ENCODE assay signal across 1 cellular context in genomic region chr1:33181906-33182305, GRCh38.
TF ChIP-seq lines count a peak whose summit lies in the region.

TSS of gene TRIM62 (minus strand) at chr1:33182043. CDS start at chr1:33181432, 611 bp downstream.

TF ChIP-seq in HepG2, 621 proteins besides CTCF, POLR2A, EP300 and RAD21 (continued from another document and continues in another):
- TF ChIP-seq, protein P1, sequence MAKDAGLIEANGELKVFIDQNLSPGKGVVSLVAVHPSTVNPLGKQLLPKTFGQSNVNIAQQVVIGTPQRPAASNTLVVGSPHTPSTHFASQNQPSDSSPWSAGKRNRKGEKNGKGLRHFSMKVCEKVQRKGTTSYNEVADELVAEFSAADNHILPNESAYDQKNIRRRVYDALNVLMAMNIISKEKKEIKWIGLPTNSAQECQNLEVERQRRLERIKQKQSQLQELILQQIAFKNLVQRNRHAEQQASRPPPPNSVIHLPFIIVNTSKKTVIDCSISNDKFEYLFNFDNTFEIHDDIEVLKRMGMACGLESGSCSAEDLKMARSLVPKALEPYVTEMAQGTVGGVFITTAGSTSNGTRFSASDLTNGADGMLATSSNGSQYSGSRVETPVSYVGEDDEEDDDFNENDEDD (CRISPR knock-in tag; IDR thresholded peaks at IDR 0.05; ENCODE audit: borderline replicate concordance): no peak
- TF ChIP-seq, protein P2, sequence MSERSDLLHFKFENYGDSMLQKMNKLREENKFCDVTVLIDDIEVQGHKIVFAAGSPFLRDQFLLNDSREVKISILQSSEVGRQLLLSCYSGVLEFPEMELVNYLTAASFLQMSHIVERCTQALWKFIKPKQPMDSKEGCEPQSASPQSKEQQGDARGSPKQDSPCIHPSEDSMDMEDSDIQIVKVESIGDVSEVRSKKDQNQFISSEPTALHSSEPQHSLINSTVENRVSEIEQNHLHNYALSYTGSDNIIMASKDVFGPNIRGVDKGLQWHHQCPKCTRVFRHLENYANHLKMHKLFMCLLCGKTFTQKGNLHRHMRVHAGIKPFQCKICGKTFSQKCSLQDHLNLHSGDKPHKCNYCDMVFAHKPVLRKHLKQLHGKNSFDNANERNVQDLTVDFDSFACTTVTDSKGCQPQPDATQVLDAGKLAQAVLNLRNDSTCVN (CRISPR knock-in tag; IDR thresholded peaks at IDR 0.05; ENCODE audit: borderline replicate concordance): no peak
- TF ChIP-seq ZBTB1 (CRISPR knock-in tag; IDR thresholded peaks at IDR 0.05; ENCODE audit: borderline replicate concordance) (no peak), ZSCAN29 (CRISPR knock-in tag; conservative IDR thresholded peaks at IDR 0.05) (no peak), U2AF2 (IDR thresholded peaks at IDR 0.05; ENCODE audit: low read depth, low read length) (no peak), MAFG (CRISPR knock-in tag; IDR thresholded peaks at IDR 0.05) (no peak), RELA (CRISPR knock-in tag; IDR thresholded peaks at IDR 0.05) (no peak), MIER2 (CRISPR knock-in tag; IDR thresholded peaks at IDR 0.05) (no peak), ZNF768 (CRISPR knock-in tag; IDR thresholded peaks at IDR 0.05) (no peak), TRIM22 (IDR thresholded peaks at IDR 0.05) (no peak), RFX3 (CRISPR knock-in tag; IDR thresholded peaks at IDR 0.05) (no peak), ZNF383 (CRISPR knock-in tag; IDR thresholded peaks at IDR 0.05; ENCODE audit: borderline replicate concordance) (no peak), ELF1 (CRISPR knock-in tag; IDR thresholded peaks at IDR 0.05) (peak; percentile 71), HNRNPH1 (optimal IDR thresholded peaks at IDR 0.05; ENCODE audit: low read depth, low read length) (no peak), TMF1 (CRISPR knock-in tag; IDR thresholded peaks at IDR 0.05; ENCODE audit: low read depth) (no peak), ATF1 (CRISPR knock-in tag; IDR thresholded peaks at IDR 0.05) (no peak), ZNF879 (CRISPR knock-in tag; IDR thresholded peaks at IDR 0.05) (no peak), SP4 (CRISPR knock-in tag; IDR thresholded peaks at IDR 0.05) (peak; percentile 84), SMYD3 (CRISPR knock-in tag; IDR thresholded peaks at IDR 0.05) (no peak), ZNF780A (CRISPR knock-in tag; IDR thresholded peaks at IDR 0.05) (no peak), IRF2 (CRISPR knock-in tag; IDR thresholded peaks at IDR 0.05) (no peak), SP1 (IDR thresholded peaks at IDR 0.05) (0 out of 2 replicates have a peak, but pooled peaks have one; percentile 23), SP1 (CRISPR knock-in tag; IDR thresholded peaks at IDR 0.05) (peak; percentile 97), TERF1 (CRISPR knock-in tag; IDR thresholded peaks at IDR 0.05) (no peak), MYC (CRISPR knock-in tag; IDR thresholded peaks at IDR 0.05; ENCODE audit: borderline replicate concordance) (no peak), ZBTB49 (CRISPR knock-in tag; IDR thresholded peaks at IDR 0.05; ENCODE audit: borderline replicate concordance) (no peak), FOXO1 (CRISPR knock-in tag; IDR thresholded peaks at IDR 0.05) (no peak), GABPB1 (CRISPR knock-in tag; IDR thresholded peaks at IDR 0.05) (peak; percentile 63; the same call in 1 of the 2 replicates), ZNF574 (CRISPR knock-in tag; IDR thresholded peaks at IDR 0.05) (no peak), ZNF34 (CRISPR knock-in tag; IDR thresholded peaks at IDR 0.05; ENCODE audit: borderline replicate concordance) (no peak), KAT8 (CRISPR knock-in tag; IDR thresholded peaks at IDR 0.05) (peak; percentile 49; the same call in 1 of the 2 replicates), JARID2 (CRISPR knock-in tag; IDR thresholded peaks at IDR 0.05; ENCODE audit: insufficient replicate concordance) (no peak), PBX3 (CRISPR knock-in tag; IDR thresholded peaks at IDR 0.05; ENCODE audit: borderline replicate concordance) (no peak), KLF12 (CRISPR knock-in tag; IDR thresholded peaks at IDR 0.05; ENCODE audit: borderline replicate concordance) (0 out of 2 replicates have a peak, but pooled peaks have one; percentile 31), ZNF253 (CRISPR knock-in tag; IDR thresholded peaks at IDR 0.05; ENCODE audit: borderline replicate concordance) (no peak)
- TF ChIP-seq, protein P3, sequence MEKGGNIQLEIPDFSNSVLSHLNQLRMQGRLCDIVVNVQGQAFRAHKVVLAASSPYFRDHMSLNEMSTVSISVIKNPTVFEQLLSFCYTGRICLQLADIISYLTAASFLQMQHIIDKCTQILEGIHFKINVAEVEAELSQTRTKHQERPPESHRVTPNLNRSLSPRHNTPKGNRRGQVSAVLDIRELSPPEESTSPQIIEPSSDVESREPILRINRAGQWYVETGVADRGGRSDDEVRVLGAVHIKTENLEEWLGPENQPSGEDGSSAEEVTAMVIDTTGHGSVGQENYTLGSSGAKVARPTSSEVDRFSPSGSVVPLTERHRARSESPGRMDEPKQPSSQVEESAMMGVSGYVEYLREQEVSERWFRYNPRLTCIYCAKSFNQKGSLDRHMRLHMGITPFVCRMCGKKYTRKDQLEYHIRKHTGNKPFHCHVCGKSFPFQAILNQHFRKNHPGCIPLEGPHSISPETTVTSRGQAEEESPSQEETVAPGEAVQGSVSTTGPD (CRISPR knock-in tag; IDR thresholded peaks at IDR 0.05): no peak
- TF ChIP-seq, protein P4, sequence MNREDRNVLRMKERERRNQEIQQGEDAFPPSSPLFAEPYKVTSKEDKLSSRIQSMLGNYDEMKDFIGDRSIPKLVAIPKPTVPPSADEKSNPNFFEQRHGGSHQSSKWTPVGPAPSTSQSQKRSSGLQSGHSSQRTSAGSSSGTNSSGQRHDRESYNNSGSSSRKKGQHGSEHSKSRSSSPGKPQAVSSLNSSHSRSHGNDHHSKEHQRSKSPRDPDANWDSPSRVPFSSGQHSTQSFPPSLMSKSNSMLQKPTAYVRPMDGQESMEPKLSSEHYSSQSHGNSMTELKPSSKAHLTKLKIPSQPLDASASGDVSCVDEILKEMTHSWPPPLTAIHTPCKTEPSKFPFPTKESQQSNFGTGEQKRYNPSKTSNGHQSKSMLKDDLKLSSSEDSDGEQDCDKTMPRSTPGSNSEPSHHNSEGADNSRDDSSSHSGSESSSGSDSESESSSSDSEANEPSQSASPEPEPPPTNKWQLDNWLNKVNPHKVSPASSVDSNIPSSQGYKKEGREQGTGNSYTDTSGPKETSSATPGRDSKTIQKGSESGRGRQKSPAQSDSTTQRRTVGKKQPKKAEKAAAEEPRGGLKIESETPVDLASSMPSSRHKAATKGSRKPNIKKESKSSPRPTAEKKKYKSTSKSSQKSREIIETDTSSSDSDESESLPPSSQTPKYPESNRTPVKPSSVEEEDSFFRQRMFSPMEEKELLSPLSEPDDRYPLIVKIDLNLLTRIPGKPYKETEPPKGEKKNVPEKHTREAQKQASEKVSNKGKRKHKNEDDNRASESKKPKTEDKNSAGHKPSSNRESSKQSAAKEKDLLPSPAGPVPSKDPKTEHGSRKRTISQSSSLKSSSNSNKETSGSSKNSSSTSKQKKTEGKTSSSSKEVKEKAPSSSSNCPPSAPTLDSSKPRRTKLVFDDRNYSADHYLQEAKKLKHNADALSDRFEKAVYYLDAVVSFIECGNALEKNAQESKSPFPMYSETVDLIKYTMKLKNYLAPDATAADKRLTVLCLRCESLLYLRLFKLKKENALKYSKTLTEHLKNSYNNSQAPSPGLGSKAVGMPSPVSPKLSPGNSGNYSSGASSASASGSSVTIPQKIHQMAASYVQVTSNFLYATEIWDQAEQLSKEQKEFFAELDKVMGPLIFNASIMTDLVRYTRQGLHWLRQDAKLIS (CRISPR knock-in tag; IDR thresholded peaks at IDR 0.05): no peak
- TF ChIP-seq, protein P5, sequence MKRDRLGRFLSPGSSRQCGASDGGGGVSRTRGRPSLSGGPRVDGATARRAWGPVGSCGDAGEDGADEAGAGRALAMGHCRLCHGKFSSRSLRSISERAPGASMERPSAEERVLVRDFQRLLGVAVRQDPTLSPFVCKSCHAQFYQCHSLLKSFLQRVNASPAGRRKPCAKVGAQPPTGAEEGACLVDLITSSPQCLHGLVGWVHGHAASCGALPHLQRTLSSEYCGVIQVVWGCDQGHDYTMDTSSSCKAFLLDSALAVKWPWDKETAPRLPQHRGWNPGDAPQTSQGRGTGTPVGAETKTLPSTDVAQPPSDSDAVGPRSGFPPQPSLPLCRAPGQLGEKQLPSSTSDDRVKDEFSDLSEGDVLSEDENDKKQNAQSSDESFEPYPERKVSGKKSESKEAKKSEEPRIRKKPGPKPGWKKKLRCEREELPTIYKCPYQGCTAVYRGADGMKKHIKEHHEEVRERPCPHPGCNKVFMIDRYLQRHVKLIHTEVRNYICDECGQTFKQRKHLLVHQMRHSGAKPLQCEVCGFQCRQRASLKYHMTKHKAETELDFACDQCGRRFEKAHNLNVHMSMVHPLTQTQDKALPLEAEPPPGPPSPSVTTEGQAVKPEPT (CRISPR knock-in tag; IDR thresholded peaks at IDR 0.05; ENCODE audit: low read depth): no peak
- TF ChIP-seq, protein P6, sequence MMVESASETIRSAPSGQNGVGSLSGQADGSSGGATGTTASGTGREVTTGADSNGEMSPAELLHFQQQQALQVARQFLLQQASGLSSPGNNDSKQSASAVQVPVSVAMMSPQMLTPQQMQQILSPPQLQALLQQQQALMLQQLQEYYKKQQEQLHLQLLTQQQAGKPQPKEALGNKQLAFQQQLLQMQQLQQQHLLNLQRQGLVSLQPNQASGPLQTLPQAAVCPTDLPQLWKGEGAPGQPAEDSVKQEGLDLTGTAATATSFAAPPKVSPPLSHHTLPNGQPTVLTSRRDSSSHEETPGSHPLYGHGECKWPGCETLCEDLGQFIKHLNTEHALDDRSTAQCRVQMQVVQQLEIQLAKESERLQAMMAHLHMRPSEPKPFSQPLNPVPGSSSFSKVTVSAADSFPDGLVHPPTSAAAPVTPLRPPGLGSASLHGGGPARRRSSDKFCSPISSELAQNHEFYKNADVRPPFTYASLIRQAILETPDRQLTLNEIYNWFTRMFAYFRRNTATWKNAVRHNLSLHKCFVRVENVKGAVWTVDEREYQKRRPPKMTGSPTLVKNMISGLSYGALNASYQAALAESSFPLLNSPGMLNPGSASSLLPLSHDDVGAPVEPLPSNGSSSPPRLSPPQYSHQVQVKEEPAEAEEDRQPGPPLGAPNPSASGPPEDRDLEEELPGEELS (CRISPR knock-in tag; IDR thresholded peaks at IDR 0.05): no peak
